23 cellular contexts compared by ENCODE assay signal in the genomic region with DNA sequence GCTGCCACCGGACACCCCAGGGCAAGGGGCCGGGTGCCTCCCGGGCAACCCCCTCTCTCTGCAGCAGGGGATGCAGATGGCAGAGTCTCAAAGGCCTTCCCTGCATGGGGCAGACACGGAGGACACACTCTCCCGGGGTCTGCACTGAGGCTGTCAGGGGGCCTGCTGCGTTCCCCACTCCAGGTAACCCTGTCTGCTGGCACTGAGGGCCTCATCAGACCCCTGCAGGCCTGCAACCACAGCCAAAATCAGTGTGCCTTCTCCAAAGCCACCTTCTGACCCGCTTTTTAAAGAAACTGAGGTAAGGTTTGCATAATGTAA.
A peak's percentile ranks its signal among the peaks of the same experiment; 100 is the strongest.
DNase-seq lines count a peak whose midpoint lies in the region; ATAC-seq and TF ChIP-seq lines count a peak whose summit lies in the region.
"Had no signal": no experiment of that assay in that cellular context is flagged by ENCODE, and none has a peak within 500 bp of the region (broad histone marks: within the 10 kb centered on the region; RNA-seq: fewer than 3 reads in every experiment).

No MANE protein-coding gene starts in this region.

- H3K36me3 ChIP-seq in CD4-positive, CD25-positive, alpha-beta regulatory T cell (ENCODE audit: control insufficient read depth, insufficient read depth, low read length): no peaks in the 10 kb centered on the region
- H3K36me3 ChIP-seq in DOHH2 (ENCODE audit: control insufficient read depth, low read length): peaks cover 38% of the 10 kb centered on the region
- H3K36me3 ChIP-seq in MM.1S (replicated peaks; ENCODE audit: insufficient read depth, low read length): no peaks in the 10 kb centered on the region
- H3K36me3 ChIP-seq: brain microvascular endothelial cell, colonic mucosa, sigmoid colon, tibial artery had no signal

- H3K4me2 ChIP-seq in DOHH2 (ENCODE audit: low read length) (peak overlapping the region; percentile 67), MM.1S (ENCODE audit: low read depth, low read length) (peak overlapping the region; percentile 98)

- H3K27me3 ChIP-seq in CD4-positive, CD25-positive, alpha-beta regulatory T cell (ENCODE audit: control insufficient read depth, insufficient read depth, low read length): no peaks in the 10 kb centered on the region
- H3K27me3 ChIP-seq in DOHH2 (ENCODE audit: control insufficient read depth, low read length) (no peaks in the 10 kb centered on the region), MM.1S (replicated peaks; ENCODE audit: insufficient read depth, low read length) (no peaks in the 10 kb centered on the region)
- H3K27me3 ChIP-seq: brain microvascular endothelial cell, colonic mucosa, sigmoid colon had no signal

- no peak overlapping the region for H2AFZ ChIP-seq in MM.1S (ENCODE audit: low read length)

- no peak for TF ChIP-seq CTCF in DOHH2 (IDR thresholded peaks at IDR 0.05; ENCODE audit: low read depth, low read length, poor library complexity, severe bottlenecking)
- no peak for TF ChIP-seq CTCF in MM.1S (IDR thresholded peaks at IDR 0.05; ENCODE audit: low read length)
- TF ChIP-seq CTCF in osteocyte (IDR thresholded peaks at IDR 0.05): no peak

- H3K79me2 ChIP-seq in DOHH2 (ENCODE audit: control insufficient read depth, low read length): peaks cover 66% of the 10 kb centered on the region
- peaks cover 35% of the 10 kb centered on the region for H3K79me2 ChIP-seq in MM.1S (ENCODE audit: low read length)

- H3K4me3 ChIP-seq in CD4-positive, CD25-positive, alpha-beta regulatory T cell (ENCODE audit: low read depth, low read length): no peak overlapping the region
- H3K4me3 ChIP-seq in DOHH2 (ENCODE audit: low read length): peak overlapping the region; percentile 47
- peak overlapping the region; percentile 62 for H3K4me3 ChIP-seq in MM.1S (ENCODE audit: low read length)
- H3K4me3 ChIP-seq: colonic mucosa, sigmoid colon, tibial artery had no signal

- H3K4me1 Mint-ChIP-seq in CD4-positive, CD25-positive, alpha-beta regulatory T cell: peaks cover 2 to 30% (median 9%) of the 10 kb centered on the region in 4 donors
- H3K4me1 Mint-ChIP-seq in effector memory CD8-positive, alpha-beta T cell (ENCODE audit: low read depth in 2 of 2): peaks cover 27% of the 10 kb centered on the region in 2 donors
- peaks cover 42% of the 10 kb centered on the region for H3K4me1 Mint-ChIP-seq in osteocyte (ENCODE audit: unreplicated experiment)

- H3K4me1 ChIP-seq in CD4-positive, CD25-positive, alpha-beta regulatory T cell (ENCODE audit: control insufficient read depth, insufficient read depth, low read length, poor library complexity, severe bottlenecking): peaks cover 26% of the 10 kb centered on the region
- H3K4me1 ChIP-seq in DOHH2 (ENCODE audit: control insufficient read depth, low read length) (peaks cover 75% of the 10 kb centered on the region), MM.1S (ENCODE audit: low read length) (peaks cover 31% of the 10 kb centered on the region)

- peaks cover 12% of the 10 kb centered on the region for H3F3A ChIP-seq in DOHH2 (ENCODE audit: control insufficient read depth, insufficient read depth)
- H3F3A ChIP-seq in MM.1S (ENCODE audit: insufficient read depth, low read length): peaks cover 44% of the 10 kb centered on the region

- peaks cover 15% of the 10 kb centered on the region for H3K27me3 Mint-ChIP-seq in CD4-positive, CD25-positive, alpha-beta regulatory T cell
- no peaks in the 10 kb centered on the region for H3K27me3 Mint-ChIP-seq in effector memory CD8-positive, alpha-beta T cell
- no peaks in the 10 kb centered on the region for H3K27me3 Mint-ChIP-seq in osteocyte (ENCODE audit: unreplicated experiment)

- peak overlapping the region; percentile 21 to 78 (median 42) for H3K4me3 Mint-ChIP-seq in CD4-positive, CD25-positive, alpha-beta regulatory T cell
- H3K4me3 Mint-ChIP-seq in effector memory CD8-positive, alpha-beta T cell: peak overlapping the region in 1 of 2 donors; percentile 9
- H3K4me3 Mint-ChIP-seq in osteocyte (ENCODE audit: unreplicated experiment): no peak overlapping the region
- H3K4me3 Mint-ChIP-seq: nephron progenitor cell had no signal

- no peak for DNase-seq in CD4-positive, CD25-positive, alpha-beta regulatory T cell
- DNase-seq in MM.1S (no peak), osteocyte (ENCODE audit: extremely low spot score, unreplicated experiment) (no peak)
- DNase-seq in effector memory CD8-positive, alpha-beta T cell: no peak
- no peak for DNase-seq in activated effector memory CD4-positive, alpha-beta T cell treated with anti-CD3 and anti-CD28 coated beads, Interleukin-2, amount 50 U/mL, for 16 hours
- DNase-seq: AML-193, brain microvascular endothelial cell, Calu3, colonic mucosa, glutamatergic neuron, GOT3, IMR-90, left cardiac atrium, mesendoderm, NCI-H146, NCI-H748 treated with DMSO at 0.1 percent for 48 hours, nephron progenitor cell, SIG-M5, sigmoid colon, tibial artery had no signal

- H4K20me1 ChIP-seq in DOHH2 (ENCODE audit: control insufficient read depth, insufficient read depth, low read depth, low read length) (peaks cover 20% of the 10 kb centered on the region), MM.1S (ENCODE audit: insufficient read depth, low read length) (no peaks in the 10 kb centered on the region)

- no peak overlapping the region for H3K27ac ChIP-seq in CD4-positive, CD25-positive, alpha-beta regulatory T cell (ENCODE audit: insufficient read depth, low read length, poor library complexity, severe bottlenecking)
- H3K27ac ChIP-seq in DOHH2 (ENCODE audit: low read depth, low read length): peak overlapping the region; percentile 38; the same call in 1 of the 2 replicates
- H3K27ac ChIP-seq in MM.1S (ENCODE audit: low read length): peak overlapping the region; percentile 99
- H3K27ac ChIP-seq: brain microvascular endothelial cell, colonic mucosa, tibial artery, VCaP had no signal

- H3K9ac ChIP-seq in MM.1S (ENCODE audit: low read length): peak overlapping the region; percentile 85

- no peaks in the 10 kb centered on the region for H3K9me2 ChIP-seq in DOHH2 (replicated peaks; ENCODE audit: control insufficient read depth, low read length)
- H3K9me2 ChIP-seq in MM.1S (replicated peaks; ENCODE audit: insufficient read depth, low read length): no peaks in the 10 kb centered on the region

- no peaks in the 10 kb centered on the region for H3K36me3 Mint-ChIP-seq in CD4-positive, CD25-positive, alpha-beta regulatory T cell
- peaks cover 31% of the 10 kb centered on the region for H3K36me3 Mint-ChIP-seq in effector memory CD8-positive, alpha-beta T cell (ENCODE audit: insufficient read depth)
- no peaks in the 10 kb centered on the region for H3K36me3 Mint-ChIP-seq in osteocyte (ENCODE audit: unreplicated experiment)

- no peaks in the 10 kb centered on the region for H3K9me3 Mint-ChIP-seq in CD4-positive, CD25-positive, alpha-beta regulatory T cell
- no peaks in the 10 kb centered on the region for H3K9me3 Mint-ChIP-seq in effector memory CD8-positive, alpha-beta T cell
- no peaks in the 10 kb centered on the region for H3K9me3 Mint-ChIP-seq in osteocyte (ENCODE audit: unreplicated experiment)

- H3K27ac Mint-ChIP-seq in CD4-positive, CD25-positive, alpha-beta regulatory T cell: no peak overlapping the region
- peak overlapping the region; percentile 81 to 89 for H3K27ac Mint-ChIP-seq in effector memory CD8-positive, alpha-beta T cell
- H3K27ac Mint-ChIP-seq in osteocyte (ENCODE audit: unreplicated experiment): no peak overlapping the region

- no peaks in the 10 kb centered on the region for H3K9me3 ChIP-seq in CD4-positive, CD25-positive, alpha-beta regulatory T cell (ENCODE audit: control insufficient read depth in 2 of 2, low read length in 2 of 2)
- no peaks in the 10 kb centered on the region for H3K9me3 ChIP-seq in DOHH2 (ENCODE audit: control insufficient read depth, insufficient read depth, low read length)
- no peaks in the 10 kb centered on the region for H3K9me3 ChIP-seq in MM.1S (replicated peaks; ENCODE audit: insufficient read depth, low read length)
- H3K9me3 ChIP-seq: colonic mucosa, sigmoid colon, tibial artery had no signal

- ATAC-seq in CD4-positive, CD25-positive, alpha-beta regulatory T cell (ENCODE audit: low read depth in 2 of 2): no peak
- no peak for ATAC-seq in effector memory CD8-positive, alpha-beta T cell (replicated peaks)
- ATAC-seq in GM21786 (IDR thresholded peaks at IDR 0.05; ENCODE audit: unreplicated experiment): no peak
- ATAC-seq: left cardiac atrium had no signal

Comparison
In these comparisons a context has a peak if more than half of its experiments do, and no peak if none do; other contexts are left out.
1. H3K27ac Mint-ChIP-seq: peak in effector memory CD8-positive, alpha-beta T cell (2 of 2); none in CD4-positive, CD25-positive, alpha-beta regulatory T cell (0 of 3) and osteocyte (single experiment).